In the genomic region with DNA sequence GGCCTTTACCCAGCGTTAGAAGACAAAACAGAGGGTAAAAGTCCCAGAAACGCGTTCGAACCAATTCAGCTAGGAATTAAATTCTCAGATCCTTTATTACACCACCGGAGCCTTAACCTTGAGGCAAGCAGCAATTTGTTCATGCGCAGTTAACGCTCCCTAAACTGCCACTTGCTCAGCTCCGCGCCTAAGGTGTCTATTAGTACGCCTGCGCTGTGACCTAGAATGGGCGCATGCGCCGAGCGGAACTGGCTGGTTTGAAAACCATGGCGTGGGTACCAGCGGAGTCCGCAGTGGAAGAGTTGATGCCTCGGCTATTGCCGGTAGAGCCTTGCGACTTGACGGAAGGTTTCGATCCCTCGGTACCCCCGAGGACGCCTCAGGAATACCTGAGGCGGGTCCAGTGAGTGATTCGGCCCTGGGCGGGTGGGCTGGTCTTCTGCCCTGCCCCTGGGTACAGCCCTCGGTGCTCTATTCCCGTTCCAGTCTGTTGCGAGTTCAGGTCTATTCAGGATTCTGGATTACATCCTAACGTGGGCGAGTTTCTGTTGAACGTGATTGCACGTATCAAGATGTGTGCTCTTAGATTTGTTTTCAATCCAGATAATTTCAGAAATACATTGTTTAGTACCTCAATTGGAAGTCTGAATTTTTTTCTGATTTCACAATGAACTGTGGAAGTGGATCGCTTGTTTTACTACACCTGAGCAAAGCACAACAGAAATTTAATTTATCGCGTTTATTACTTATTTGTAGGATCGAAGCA, we compare ENCODE assay signal across 1 cellular context.
TF ChIP-seq lines count a peak whose summit lies in the region.

A gene with protein sequence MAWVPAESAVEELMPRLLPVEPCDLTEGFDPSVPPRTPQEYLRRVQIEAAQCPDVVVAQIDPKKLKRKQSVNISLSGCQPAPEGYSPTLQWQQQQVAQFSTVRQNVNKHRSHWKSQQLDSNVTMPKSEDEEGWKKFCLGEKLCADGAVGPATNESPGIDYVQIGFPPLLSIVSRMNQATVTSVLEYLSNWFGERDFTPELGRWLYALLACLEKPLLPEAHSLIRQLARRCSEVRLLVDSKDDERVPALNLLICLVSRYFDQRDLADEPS (plus strand): TSS at position 251 of the 766 bp plus-strand sequence. CDS start 16 bp downstream, at position 267.

TF ChIP-seq in HepG2, 621 proteins besides CTCF, POLR2A, EP300 and RAD21 (continued from another document and continues in another):
- TF ChIP-seq, protein P1, sequence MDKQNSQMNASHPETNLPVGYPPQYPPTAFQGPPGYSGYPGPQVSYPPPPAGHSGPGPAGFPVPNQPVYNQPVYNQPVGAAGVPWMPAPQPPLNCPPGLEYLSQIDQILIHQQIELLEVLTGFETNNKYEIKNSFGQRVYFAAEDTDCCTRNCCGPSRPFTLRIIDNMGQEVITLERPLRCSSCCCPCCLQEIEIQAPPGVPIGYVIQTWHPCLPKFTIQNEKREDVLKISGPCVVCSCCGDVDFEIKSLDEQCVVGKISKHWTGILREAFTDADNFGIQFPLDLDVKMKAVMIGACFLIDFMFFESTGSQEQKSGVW (CRISPR knock-in tag; IDR thresholded peaks at IDR 0.05; ENCODE audit: borderline replicate concordance), result no peak
- no peak for TF ChIP-seq CBX2 (IDR thresholded peaks at IDR 0.05; ENCODE audit: low read depth, low read length)
- 0 out of 2 replicates have a peak, but pooled peaks have one; percentile 71 for TF ChIP-seq CBX2 (CRISPR knock-in tag; IDR thresholded peaks at IDR 0.05; ENCODE audit: low read depth)
- peak; percentile 83; the same call in 1 of the 2 replicates for TF ChIP-seq SAFB2 (CRISPR knock-in tag; IDR thresholded peaks at IDR 0.05; ENCODE audit: borderline replicate concordance, low read depth)
- no peak for TF ChIP-seq ZNF780A (CRISPR knock-in tag; IDR thresholded peaks at IDR 0.05)
- TF ChIP-seq, protein P2, sequence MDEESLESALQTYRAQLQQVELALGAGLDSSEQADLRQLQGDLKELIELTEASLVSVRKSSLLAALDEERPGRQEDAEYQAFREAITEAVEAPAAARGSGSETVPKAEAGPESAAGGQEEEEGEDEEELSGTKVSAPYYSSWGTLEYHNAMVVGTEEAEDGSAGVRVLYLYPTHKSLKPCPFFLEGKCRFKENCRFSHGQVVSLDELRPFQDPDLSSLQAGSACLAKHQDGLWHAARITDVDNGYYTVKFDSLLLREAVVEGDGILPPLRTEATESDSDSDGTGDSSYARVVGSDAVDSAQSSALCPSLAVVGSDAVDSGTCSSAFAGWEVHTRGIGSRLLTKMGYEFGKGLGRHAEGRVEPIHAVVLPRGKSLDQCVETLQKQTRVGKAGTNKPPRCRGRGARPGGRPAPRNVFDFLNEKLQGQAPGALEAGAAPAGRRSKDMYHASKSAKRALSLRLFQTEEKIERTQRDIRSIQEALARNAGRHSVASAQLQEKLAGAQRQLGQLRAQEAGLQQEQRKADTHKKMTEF (CRISPR knock-in tag; IDR thresholded peaks at IDR 0.05), result peak; percentile 93
- peak; percentile 99 for TF ChIP-seq ZNF781 (CRISPR knock-in tag; IDR thresholded peaks at IDR 0.05; ENCODE audit: borderline replicate concordance, not compliant biosample characterization)
- TF ChIP-seq, protein P3, sequence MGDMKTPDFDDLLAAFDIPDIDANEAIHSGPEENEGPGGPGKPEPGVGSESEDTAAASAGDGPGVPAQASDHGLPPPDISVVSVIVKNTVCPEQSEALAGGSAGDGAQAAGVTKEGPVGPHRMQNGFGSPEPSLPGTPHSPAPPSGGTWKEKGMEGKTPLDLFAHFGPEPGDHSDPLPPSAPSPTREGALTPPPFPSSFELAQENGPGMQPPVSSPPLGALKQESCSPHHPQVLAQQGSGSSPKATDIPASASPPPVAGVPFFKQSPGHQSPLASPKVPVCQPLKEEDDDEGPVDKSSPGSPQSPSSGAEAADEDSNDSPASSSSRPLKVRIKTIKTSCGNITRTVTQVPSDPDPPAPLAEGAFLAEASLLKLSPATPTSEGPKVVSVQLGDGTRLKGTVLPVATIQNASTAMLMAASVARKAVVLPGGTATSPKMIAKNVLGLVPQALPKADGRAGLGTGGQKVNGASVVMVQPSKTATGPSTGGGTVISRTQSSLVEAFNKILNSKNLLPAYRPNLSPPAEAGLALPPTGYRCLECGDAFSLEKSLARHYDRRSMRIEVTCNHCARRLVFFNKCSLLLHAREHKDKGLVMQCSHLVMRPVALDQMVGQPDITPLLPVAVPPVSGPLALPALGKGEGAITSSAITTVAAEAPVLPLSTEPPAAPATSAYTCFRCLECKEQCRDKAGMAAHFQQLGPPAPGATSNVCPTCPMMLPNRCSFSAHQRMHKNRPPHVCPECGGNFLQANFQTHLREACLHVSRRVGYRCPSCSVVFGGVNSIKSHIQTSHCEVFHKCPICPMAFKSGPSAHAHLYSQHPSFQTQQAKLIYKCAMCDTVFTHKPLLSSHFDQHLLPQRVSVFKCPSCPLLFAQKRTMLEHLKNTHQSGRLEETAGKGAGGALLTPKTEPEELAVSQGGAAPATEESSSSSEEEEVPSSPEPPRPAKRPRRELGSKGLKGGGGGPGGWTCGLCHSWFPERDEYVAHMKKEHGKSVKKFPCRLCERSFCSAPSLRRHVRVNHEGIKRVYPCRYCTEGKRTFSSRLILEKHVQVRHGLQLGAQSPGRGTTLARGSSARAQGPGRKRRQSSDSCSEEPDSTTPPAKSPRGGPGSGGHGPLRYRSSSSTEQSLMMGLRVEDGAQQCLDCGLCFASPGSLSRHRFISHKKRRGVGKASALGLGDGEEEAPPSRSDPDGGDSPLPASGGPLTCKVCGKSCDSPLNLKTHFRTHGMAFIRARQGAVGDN (CRISPR knock-in tag; IDR thresholded peaks at IDR 0.05), result peak; percentile 99
- TF ChIP-seq ZNF138 (CRISPR knock-in tag; IDR thresholded peaks at IDR 0.05; ENCODE audit: low read depth), result peak; percentile 90; the same call in 1 of the 2 replicates
- TF ChIP-seq, protein P4, sequence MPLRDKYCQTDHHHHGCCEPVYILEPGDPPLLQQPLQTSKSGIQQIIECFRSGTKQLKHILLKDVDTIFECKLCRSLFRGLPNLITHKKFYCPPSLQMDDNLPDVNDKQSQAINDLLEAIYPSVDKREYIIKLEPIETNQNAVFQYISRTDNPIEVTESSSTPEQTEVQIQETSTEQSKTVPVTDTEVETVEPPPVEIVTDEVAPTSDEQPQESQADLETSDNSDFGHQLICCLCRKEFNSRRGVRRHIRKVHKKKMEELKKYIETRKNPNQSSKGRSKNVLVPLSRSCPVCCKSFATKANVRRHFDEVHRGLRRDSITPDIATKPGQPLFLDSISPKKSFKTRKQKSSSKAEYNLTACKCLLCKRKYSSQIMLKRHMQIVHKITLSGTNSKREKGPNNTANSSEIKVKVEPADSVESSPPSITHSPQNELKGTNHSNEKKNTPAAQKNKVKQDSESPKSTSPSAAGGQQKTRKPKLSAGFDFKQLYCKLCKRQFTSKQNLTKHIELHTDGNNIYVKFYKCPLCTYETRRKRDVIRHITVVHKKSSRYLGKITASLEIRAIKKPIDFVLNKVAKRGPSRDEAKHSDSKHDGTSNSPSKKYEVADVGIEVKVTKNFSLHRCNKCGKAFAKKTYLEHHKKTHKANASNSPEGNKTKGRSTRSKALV (CRISPR knock-in tag; IDR thresholded peaks at IDR 0.05), result peak; percentile 93
- no peak for TF ChIP-seq FOXM1 (CRISPR knock-in tag; IDR thresholded peaks at IDR 0.05)
- peak; percentile 87; the same call in 1 of the 2 replicates for TF ChIP-seq CC2D1A (CRISPR knock-in tag; IDR thresholded peaks at IDR 0.05)
- peak; percentile 90; the same call in 1 of the 2 replicates for TF ChIP-seq ZNF180 (CRISPR knock-in tag; IDR thresholded peaks at IDR 0.05; ENCODE audit: borderline replicate concordance, low read depth)
- peak; percentile 90; the same call in 1 of the 2 replicates for TF ChIP-seq ZNF292 (CRISPR knock-in tag; IDR thresholded peaks at IDR 0.05; ENCODE audit: borderline replicate concordance, low read depth)
- no peak; the same call in 1 of the 2 replicates for TF ChIP-seq NCOR1 (IDR thresholded peaks at IDR 0.05; ENCODE audit: borderline replicate concordance, low read length)
- TF ChIP-seq ZNF446 (CRISPR knock-in tag; IDR thresholded peaks at IDR 0.05), result no peak; the same call in 1 of the 2 replicates
- no peak for TF ChIP-seq MAFG (CRISPR knock-in tag; IDR thresholded peaks at IDR 0.05)
- TF ChIP-seq THYN1 (CRISPR knock-in tag; IDR thresholded peaks at IDR 0.05; ENCODE audit: borderline replicate concordance, low read depth), result 0 out of 2 replicates have a peak, but pooled peaks have one; percentile 12
- TF ChIP-seq, protein P5, sequence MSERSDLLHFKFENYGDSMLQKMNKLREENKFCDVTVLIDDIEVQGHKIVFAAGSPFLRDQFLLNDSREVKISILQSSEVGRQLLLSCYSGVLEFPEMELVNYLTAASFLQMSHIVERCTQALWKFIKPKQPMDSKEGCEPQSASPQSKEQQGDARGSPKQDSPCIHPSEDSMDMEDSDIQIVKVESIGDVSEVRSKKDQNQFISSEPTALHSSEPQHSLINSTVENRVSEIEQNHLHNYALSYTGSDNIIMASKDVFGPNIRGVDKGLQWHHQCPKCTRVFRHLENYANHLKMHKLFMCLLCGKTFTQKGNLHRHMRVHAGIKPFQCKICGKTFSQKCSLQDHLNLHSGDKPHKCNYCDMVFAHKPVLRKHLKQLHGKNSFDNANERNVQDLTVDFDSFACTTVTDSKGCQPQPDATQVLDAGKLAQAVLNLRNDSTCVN (CRISPR knock-in tag; IDR thresholded peaks at IDR 0.05; ENCODE audit: borderline replicate concordance), result peak; percentile 95; the same call in 1 of the 2 replicates
- TF ChIP-seq, protein P6, sequence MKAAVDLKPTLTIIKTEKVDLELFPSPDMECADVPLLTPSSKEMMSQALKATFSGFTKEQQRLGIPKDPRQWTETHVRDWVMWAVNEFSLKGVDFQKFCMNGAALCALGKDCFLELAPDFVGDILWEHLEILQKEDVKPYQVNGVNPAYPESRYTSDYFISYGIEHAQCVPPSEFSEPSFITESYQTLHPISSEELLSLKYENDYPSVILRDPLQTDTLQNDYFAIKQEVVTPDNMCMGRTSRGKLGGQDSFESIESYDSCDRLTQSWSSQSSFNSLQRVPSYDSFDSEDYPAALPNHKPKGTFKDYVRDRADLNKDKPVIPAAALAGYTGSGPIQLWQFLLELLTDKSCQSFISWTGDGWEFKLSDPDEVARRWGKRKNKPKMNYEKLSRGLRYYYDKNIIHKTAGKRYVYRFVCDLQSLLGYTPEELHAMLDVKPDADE (CRISPR knock-in tag; IDR thresholded peaks at IDR 0.05), result no peak
- no peak; the same call in 1 of the 2 replicates for TF ChIP-seq NR2F2 (IDR thresholded peaks at IDR 0.05; ENCODE audit: borderline replicate concordance, low read depth)
- peak; percentile 96 for TF ChIP-seq HOXA5 (CRISPR knock-in tag; IDR thresholded peaks at IDR 0.05)
- no peak for TF ChIP-seq NR1H2 (CRISPR knock-in tag; IDR thresholded peaks at IDR 0.05; ENCODE audit: borderline replicate concordance, low read depth)
- no peak for TF ChIP-seq U2AF2 (IDR thresholded peaks at IDR 0.05; ENCODE audit: low read depth, low read length)
- TF ChIP-seq, protein P7, sequence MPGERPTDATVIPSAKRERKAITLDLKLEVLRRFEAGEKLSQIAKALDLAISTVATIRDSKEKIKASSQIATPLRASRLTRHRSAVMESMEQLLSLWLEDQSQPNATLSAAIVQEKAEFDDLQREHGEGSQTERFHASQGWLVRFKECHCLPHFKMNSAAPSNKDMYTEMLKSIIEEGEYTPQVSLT (CRISPR knock-in tag; IDR thresholded peaks at IDR 0.05; ENCODE audit: borderline replicate concordance, low read depth), result no peak; the same call in 1 of the 2 replicates
- peak; percentile 85; the same call in 1 of the 2 replicates for TF ChIP-seq ZNF563 (CRISPR knock-in tag; IDR thresholded peaks at IDR 0.05)
- peak; percentile 74; the same call in 1 of the 2 replicates for TF ChIP-seq CBFB (CRISPR knock-in tag; IDR thresholded peaks at IDR 0.05)
- 0 out of 2 replicates have a peak, but pooled peaks have one; percentile 54 for TF ChIP-seq ZNF552 (CRISPR knock-in tag; IDR thresholded peaks at IDR 0.05; ENCODE audit: borderline replicate concordance)
- TF ChIP-seq, protein P8, sequence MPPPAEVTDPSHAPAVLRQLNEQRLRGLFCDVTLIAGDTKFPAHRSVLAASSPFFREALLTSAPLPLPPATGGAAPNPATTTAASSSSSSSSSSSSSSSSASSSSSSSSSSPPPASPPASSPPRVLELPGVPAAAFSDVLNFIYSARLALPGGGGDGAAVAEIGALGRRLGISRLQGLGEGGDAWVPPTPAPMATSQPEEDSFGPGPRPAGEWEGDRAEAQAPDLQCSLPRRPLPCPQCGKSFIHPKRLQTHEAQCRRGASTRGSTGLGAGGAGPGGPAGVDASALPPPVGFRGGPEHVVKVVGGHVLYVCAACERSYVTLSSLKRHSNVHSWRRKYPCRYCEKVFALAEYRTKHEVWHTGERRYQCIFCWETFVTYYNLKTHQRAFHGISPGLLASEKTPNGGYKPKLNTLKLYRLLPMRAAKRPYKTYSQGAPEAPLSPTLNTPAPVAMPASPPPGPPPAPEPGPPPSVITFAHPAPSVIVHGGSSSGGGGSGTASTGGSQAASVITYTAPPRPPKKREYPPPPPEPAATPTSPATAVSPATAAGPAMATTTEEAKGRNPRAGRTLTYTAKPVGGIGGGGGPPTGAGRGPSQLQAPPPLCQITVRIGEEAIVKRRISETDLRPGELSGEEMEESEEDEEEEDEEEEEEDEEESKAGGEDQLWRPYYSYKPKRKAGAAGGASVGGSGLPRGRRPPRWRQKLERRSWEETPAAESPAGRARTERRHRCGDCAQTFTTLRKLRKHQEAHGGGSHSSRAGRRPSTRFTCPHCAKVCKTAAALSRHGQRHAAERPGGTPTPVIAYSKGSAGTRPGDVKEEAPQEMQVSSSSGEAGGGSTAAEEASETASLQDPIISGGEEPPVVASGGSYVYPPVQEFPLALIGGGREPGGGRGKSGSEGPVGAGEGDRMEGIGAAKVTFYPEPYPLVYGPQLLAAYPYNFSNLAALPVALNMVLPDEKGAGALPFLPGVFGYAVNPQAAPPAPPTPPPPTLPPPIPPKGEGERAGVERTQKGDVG (CRISPR knock-in tag; IDR thresholded peaks at IDR 0.05; ENCODE audit: borderline replicate concordance), result peak; percentile 97
- TF ChIP-seq SRF (IDR thresholded peaks at IDR 0.05; ENCODE audit: low read depth, low read length), result peak; percentile 55; the same call in 1 of the 2 replicates
- peak; percentile 91; the same call in 1 of the 2 replicates for TF ChIP-seq HOXA3 (CRISPR knock-in tag; IDR thresholded peaks at IDR 0.05)
- TF ChIP-seq, protein P9, sequence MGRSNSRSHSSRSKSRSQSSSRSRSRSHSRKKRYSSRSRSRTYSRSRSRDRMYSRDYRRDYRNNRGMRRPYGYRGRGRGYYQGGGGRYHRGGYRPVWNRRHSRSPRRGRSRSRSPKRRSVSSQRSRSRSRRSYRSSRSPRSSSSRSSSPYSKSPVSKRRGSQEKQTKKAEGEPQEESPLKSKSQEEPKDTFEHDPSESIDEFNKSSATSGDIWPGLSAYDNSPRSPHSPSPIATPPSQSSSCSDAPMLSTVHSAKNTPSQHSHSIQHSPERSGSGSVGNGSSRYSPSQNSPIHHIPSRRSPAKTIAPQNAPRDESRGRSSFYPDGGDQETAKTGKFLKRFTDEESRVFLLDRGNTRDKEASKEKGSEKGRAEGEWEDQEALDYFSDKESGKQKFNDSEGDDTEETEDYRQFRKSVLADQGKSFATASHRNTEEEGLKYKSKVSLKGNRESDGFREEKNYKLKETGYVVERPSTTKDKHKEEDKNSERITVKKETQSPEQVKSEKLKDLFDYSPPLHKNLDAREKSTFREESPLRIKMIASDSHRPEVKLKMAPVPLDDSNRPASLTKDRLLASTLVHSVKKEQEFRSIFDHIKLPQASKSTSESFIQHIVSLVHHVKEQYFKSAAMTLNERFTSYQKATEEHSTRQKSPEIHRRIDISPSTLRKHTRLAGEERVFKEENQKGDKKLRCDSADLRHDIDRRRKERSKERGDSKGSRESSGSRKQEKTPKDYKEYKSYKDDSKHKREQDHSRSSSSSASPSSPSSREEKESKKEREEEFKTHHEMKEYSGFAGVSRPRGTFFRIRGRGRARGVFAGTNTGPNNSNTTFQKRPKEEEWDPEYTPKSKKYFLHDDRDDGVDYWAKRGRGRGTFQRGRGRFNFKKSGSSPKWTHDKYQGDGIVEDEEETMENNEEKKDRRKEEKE (IDR thresholded peaks at IDR 0.05), result no peak
- TF ChIP-seq CHD2 (IDR thresholded peaks at IDR 0.05; ENCODE audit: low read depth, low read length), result peak; percentile 28; the same call in 1 of the 2 replicates
